In genomic region chr4:10034612-10035104, GRCh38 we compare ENCODE assay signal across 29 cellular contexts. TPM values are rescaled to one million over a fixed set of nuclear protein-coding genes. Genes with fewer than 3 reads are reported as not detected.
"Had no signal": no experiment of that assay in that cellular context is flagged by ENCODE, and none has a peak within 500 bp of the region (broad histone marks: within the 10 kb centered on the region; RNA-seq: fewer than 3 reads in every experiment).

No MANE protein-coding gene starts in this region.

- H3K9me3 ChIP-seq: breast epithelium, psoas muscle, testis had no signal

- H3K9ac ChIP-seq: parathyroid adenoma had no signal

- H3K27ac Mint-ChIP-seq: activated B cell treated with CpG ODN at 0.5 μM for 24 hours; activated CD8-positive, alpha-beta memory T cell treated with anti-CD3 and anti-CD28 coated beads, Interleukin-2, amount 10 ng/mL, durations not matched to agents 7 days and 5 days; activated CD8-positive, alpha-beta T cell treated with anti-CD3 and anti-CD28 coated beads, Interleukin-2, amount 10 ng/mL, durations not matched to agents 7 days and 5 days; activated naive CD4-positive, alpha-beta T cell treated with anti-CD3 and anti-CD28 coated beads, Interleukin-2, amount 50 U/mL, for 72 hours; activated T-cell treated with anti-CD3 and anti-CD28 coated beads, Interleukin-2, amount 50 U/mL, for 72 hours; naive thymus-derived CD4-positive, alpha-beta T cell; T-helper 2 cell treated with Interferon-gamma antibody and Interleukin-4, amounts not matched to agents 5 μg/mL and 100 μg/mL, for 36 hours had no signal

- H3K4me3 Mint-ChIP-seq: activated B cell treated with CpG ODN at 0.5 μM for 24 hours; activated CD8-positive, alpha-beta memory T cell treated with anti-CD3 and anti-CD28 coated beads, Interleukin-2, amount 10 ng/mL, durations not matched to agents 7 days and 5 days; activated CD8-positive, alpha-beta T cell treated with anti-CD3 and anti-CD28 coated beads, Interleukin-2, amount 10 ng/mL, durations not matched to agents 7 days and 5 days; activated T-cell treated with anti-CD3 and anti-CD28 coated beads, Interleukin-2, amount 50 U/mL, for 72 hours; central memory CD8-positive, alpha-beta T cell; T-helper 2 cell treated with Interferon-gamma antibody and Interleukin-4, amounts not matched to agents 5 μg/mL and 100 μg/mL, for 36 hours had no signal

- H3K36me3 Mint-ChIP-seq: activated CD8-positive, alpha-beta memory T cell treated with anti-CD3 and anti-CD28 coated beads, Interleukin-2, amount 10 ng/mL, durations not matched to agents 7 days and 5 days had no signal

- H3K27ac ChIP-seq: breast epithelium, epithelial cell of prostate, parathyroid adenoma, psoas muscle, testis had no signal

- H3K27me3 ChIP-seq: breast epithelium, testis had no signal

- H3K79me2 ChIP-seq: parathyroid adenoma had no signal

- H3K36me3 ChIP-seq: breast epithelium had no signal

- ATAC-seq: activated CD8-positive, alpha-beta memory T cell treated with anti-CD3 and anti-CD28 coated beads, Interleukin-2, amount 10 ng/mL, durations not matched to agents 7 days and 5 days; activated CD8-positive, alpha-beta T cell treated with anti-CD3 and anti-CD28 coated beads, Interleukin-2, amount 10 ng/mL, durations not matched to agents 7 days and 5 days; activated naive CD4-positive, alpha-beta T cell treated with anti-CD3 and anti-CD28 coated beads, Interleukin-2, amount 50 U/mL, for 72 hours; activated T-cell treated with anti-CD3 and anti-CD28 coated beads, Interleukin-2, amount 50 U/mL, for 72 hours; naive thymus-derived CD4-positive, alpha-beta T cell; psoas muscle had no signal

- H2AFZ ChIP-seq: parathyroid adenoma had no signal

- DNase-seq: activated B cell treated with CpG ODN at 0.5 μM for 24 hours; activated CD8-positive, alpha-beta memory T cell treated with anti-CD3 and anti-CD28 coated beads, Interleukin-2, amount 10 ng/mL, durations not matched to agents 7 days and 5 days; activated CD8-positive, alpha-beta T cell treated with anti-CD3 and anti-CD28 coated beads, Interleukin-2, amount 10 ng/mL, durations not matched to agents 7 days and 5 days; activated naive CD4-positive, alpha-beta T cell; activated T-cell treated with anti-CD3 and anti-CD28 coated beads, Interleukin-2, amount 50 U/mL, for 72 hours; effector CD8-positive, alpha-beta T cell; glutamatergic neuron; midbrain; naive thymus-derived CD4-positive, alpha-beta T cell; nucleus accumbens; psoas muscle; stimulated activated CD4-positive, alpha-beta T cell treated with anti-CD3 and anti-CD28 coated beads, Interleukin-15, amount 100 ng/mL, for 24 hours; stimulated activated CD4-positive, alpha-beta T cell treated with anti-CD3 and anti-CD28 coated beads, Interleukin-2, amount 100 ng/mL, for 24 hours; stimulated activated naive CD4-positive, alpha-beta T cell treated with Interleukin-2 at 50 U/mL for 16 hours; T-helper 1 cell; testis; trophoblast cell had no signal

- H3K27me3 Mint-ChIP-seq: activated B cell treated with CpG ODN at 0.5 μM for 24 hours had no signal

- H3K4me3 ChIP-seq: breast epithelium, psoas muscle, testis had no signal

- H3K9me3 Mint-ChIP-seq: activated B cell treated with CpG ODN at 0.5 μM for 24 hours; activated naive CD4-positive, alpha-beta T cell treated with anti-CD3 and anti-CD28 coated beads, Interleukin-2, amount 50 U/mL, for 72 hours; activated T-cell treated with anti-CD3 and anti-CD28 coated beads, Interleukin-2, amount 50 U/mL, for 72 hours; central memory CD8-positive, alpha-beta T cell; naive thymus-derived CD4-positive, alpha-beta T cell; T-helper 2 cell treated with Interferon-gamma antibody and Interleukin-4, amounts not matched to agents 5 μg/mL and 100 μg/mL, for 36 hours had no signal

- FAIRE-seq: colon, endometrium, frontal cortex, islet of Langerhans, urothelium cell line had no signal

RNA-seq across cellular contexts. Expression of gene SLC2A9, which starts 13.4 kb away (rescaled TPM):
- polyA plus RNA-seq: neural cell had no signal
